In the genomic region with DNA sequence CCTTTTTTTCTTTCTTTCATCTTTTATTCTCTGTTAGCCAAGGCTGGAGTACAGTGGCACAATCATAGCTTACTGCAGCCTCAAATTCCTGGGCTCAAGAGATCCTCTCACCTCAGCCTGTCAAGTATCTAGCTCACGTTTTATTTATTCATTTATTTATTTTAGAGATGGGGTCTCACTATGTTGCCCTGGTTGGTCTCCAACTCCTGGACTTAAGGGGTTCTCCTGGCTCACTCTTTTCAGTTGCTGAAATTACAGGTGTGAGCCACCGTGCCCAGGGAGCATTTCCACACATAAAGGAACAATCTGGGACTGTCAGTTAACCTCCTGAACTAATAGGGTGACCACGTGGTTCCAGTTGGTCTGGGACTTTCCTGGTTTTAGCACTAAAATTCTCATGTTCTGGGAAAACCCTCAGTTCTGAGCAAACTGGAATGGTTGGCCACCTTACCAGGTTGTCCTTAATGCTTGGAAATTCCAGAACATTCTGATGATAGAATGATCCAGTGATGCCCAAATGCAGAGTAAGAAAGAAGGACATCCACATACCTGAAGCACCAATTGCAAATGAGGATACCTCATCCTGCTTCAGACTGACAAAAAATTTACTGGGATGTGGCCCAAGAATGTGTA, we compare ENCODE assay signal across 2 cellular contexts.
TF ChIP-seq lines count a peak whose summit lies in the region.

No MANE protein-coding gene starts in this region.

TF ChIP-seq in HEK293, 187 proteins besides CTCF, POLR2A, EP300 and RAD21:
- TF ChIP-seq KLF10 (tag by site-specific recombination; IDR thresholded peaks at IDR 0.05) (no peak), ZNF121 (tag by site-specific recombination; IDR thresholded peaks at IDR 0.05) (peak; percentile 81), ZNF140 (tag by site-specific recombination; IDR thresholded peaks at IDR 0.05) (no peak)
TF ChIP-seq in HEK293: peak in this region for 1.

TF ChIP-seq in K562, 482 proteins besides CTCF, POLR2A, EP300 and RAD21:
- TF ChIP-seq MTF1 (CRISPR knock-in tag; IDR thresholded peaks at IDR 0.05; ENCODE audit: borderline replicate concordance) (no peak), STAG1 (CRISPR knock-in tag; IDR thresholded peaks at IDR 0.05; ENCODE audit: borderline replicate concordance) (no peak), HMG20B (CRISPR knock-in tag; IDR thresholded peaks at IDR 0.05) (no peak), ELF2 (CRISPR knock-in tag; IDR thresholded peaks at IDR 0.05) (no peak), ZNF121 (CRISPR knock-in tag; conservative IDR thresholded peaks at IDR 0.05) (peak; percentile 64), TFE3 (CRISPR knock-in tag; IDR thresholded peaks at IDR 0.05) (no peak), ZBTB11 (CRISPR knock-in tag; IDR thresholded peaks at IDR 0.05) (peak in 1 of 3 experiments; percentile 89; a peak in 2 of 6 replicates)
- TF ChIP-seq, protein P1, sequence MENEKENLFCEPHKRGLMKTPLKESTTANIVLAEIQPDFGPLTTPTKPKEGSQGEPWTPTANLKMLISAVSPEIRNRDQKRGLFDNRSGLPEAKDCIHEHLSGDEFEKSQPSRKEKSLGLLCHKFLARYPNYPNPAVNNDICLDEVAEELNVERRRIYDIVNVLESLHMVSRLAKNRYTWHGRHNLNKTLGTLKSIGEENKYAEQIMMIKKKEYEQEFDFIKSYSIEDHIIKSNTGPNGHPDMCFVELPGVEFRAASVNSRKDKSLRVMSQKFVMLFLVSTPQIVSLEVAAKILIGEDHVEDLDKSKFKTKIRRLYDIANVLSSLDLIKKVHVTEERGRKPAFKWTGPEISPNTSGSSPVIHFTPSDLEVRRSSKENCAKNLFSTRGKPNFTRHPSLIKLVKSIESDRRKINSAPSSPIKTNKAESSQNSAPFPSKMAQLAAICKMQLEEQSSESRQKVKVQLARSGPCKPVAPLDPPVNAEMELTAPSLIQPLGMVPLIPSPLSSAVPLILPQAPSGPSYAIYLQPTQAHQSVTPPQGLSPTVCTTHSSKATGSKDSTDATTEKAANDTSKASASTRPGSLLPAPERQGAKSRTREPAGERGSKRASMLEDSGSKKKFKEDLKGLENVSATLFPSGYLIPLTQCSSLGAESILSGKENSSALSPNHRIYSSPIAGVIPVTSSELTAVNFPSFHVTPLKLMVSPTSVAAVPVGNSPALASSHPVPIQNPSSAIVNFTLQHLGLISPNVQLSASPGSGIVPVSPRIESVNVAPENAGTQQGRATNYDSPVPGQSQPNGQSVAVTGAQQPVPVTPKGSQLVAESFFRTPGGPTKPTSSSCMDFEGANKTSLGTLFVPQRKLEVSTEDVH (IDR thresholded peaks at IDR 0.05; ENCODE audit: low read depth, partially characterized antibody): no peak
